In genomic region chr17:62696726-62697490, GRCh38 we compare ENCODE assay signal across 2 cellular contexts.
TF ChIP-seq lines count a peak whose summit lies in the region.

No MANE protein-coding gene starts in this region.

TF ChIP-seq in SK-N-SH, 30 proteins besides CTCF, POLR2A, EP300 and RAD21 (continued from another document):
- TF ChIP-seq PBX3 (IDR thresholded peaks at IDR 0.05) (no peak), USF1 (IDR thresholded peaks at IDR 0.05; ENCODE audit: borderline replicate concordance, low read depth) (no peak)
- TF ChIP-seq, protein P1, sequence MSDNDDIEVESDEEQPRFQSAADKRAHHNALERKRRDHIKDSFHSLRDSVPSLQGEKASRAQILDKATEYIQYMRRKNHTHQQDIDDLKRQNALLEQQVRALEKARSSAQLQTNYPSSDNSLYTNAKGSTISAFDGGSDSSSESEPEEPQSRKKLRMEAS (IDR thresholded peaks at IDR 0.05; ENCODE audit: low read depth) = no peak
TF ChIP-seq in SK-N-SH: peak in this region for 0.

TF ChIP-seq in SK-N-SH treated with all-trans-retinoic acid at 6 μM for 48 hours, 23 proteins besides CTCF, POLR2A, EP300 and RAD21 (continued from another document):
- TF ChIP-seq, protein P2, sequence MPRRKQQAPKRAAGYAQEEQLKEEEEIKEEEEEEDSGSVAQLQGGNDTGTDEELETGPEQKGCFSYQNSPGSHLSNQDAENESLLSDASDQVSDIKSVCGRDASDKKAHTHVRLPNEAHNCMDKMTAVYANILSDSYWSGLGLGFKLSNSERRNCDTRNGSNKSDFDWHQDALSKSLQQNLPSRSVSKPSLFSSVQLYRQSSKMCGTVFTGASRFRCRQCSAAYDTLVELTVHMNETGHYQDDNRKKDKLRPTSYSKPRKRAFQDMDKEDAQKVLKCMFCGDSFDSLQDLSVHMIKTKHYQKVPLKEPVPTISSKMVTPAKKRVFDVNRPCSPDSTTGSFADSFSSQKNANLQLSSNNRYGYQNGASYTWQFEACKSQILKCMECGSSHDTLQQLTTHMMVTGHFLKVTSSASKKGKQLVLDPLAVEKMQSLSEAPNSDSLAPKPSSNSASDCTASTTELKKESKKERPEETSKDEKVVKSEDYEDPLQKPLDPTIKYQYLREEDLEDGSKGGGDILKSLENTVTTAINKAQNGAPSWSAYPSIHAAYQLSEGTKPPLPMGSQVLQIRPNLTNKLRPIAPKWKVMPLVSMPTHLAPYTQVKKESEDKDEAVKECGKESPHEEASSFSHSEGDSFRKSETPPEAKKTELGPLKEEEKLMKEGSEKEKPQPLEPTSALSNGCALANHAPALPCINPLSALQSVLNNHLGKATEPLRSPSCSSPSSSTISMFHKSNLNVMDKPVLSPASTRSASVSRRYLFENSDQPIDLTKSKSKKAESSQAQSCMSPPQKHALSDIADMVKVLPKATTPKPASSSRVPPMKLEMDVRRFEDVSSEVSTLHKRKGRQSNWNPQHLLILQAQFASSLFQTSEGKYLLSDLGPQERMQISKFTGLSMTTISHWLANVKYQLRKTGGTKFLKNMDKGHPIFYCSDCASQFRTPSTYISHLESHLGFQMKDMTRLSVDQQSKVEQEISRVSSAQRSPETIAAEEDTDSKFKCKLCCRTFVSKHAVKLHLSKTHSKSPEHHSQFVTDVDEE (CRISPR knock-in tag; IDR thresholded peaks at IDR 0.05) = no peak
- no peak for TF ChIP-seq ZNF8 (CRISPR knock-in tag; IDR thresholded peaks at IDR 0.05)
- no peak for TF ChIP-seq TOX (CRISPR knock-in tag; IDR thresholded peaks at IDR 0.05; ENCODE audit: borderline replicate concordance)
- no peak for TF ChIP-seq ZFP30 (CRISPR knock-in tag; IDR thresholded peaks at IDR 0.05)
- no peak for TF ChIP-seq ZNF70 (CRISPR knock-in tag; IDR thresholded peaks at IDR 0.05)
- TF ChIP-seq ISL1 (CRISPR knock-in tag; IDR thresholded peaks at IDR 0.05) = no peak
- no peak for TF ChIP-seq SNAI2 (CRISPR knock-in tag; IDR thresholded peaks at IDR 0.05)
